Comparison of ENCODE assay signal across 1 cellular context in the genomic region with DNA sequence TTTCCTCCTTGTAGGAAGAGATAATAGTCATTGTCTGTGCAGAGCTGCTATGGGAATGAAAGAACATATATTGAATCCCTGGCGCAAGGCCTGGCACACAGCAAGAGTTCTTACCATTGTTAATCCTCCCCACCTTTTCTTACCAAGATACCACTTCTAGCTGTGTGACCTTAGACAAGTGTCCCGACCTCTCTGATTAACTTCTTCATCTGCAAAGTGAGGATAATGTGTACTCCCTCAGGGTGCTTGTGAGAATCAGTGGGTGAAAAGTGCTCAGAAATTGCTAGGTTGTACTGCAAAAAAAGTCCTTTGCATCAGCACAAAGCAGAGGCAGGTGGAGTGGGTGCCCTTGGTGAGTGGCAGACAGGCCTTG.
A peak's percentile ranks its signal among the peaks of the same experiment; 100 is the strongest.
TF ChIP-seq lines count a peak whose summit lies in the region.

No MANE protein-coding gene starts in this region.

TF ChIP-seq in H1, 55 proteins besides CTCF, POLR2A, EP300 and RAD21:
- peak; percentile 85 for TF ChIP-seq KDM1A (IDR thresholded peaks at IDR 0.05; ENCODE audit: borderline replicate concordance, low read length)
- no peak for TF ChIP-seq TCF12 (IDR thresholded peaks at IDR 0.05; ENCODE audit: low read depth, low read length)
